ENCODE assay signal across 1 cellular context in genomic region chr1:6491966-6492365, GRCh38.
TF ChIP-seq lines count a peak whose summit lies in the region.

No MANE protein-coding gene starts in this region.

TF ChIP-seq in HCT116, 20 proteins besides CTCF, POLR2A, EP300 and RAD21 (continued from another document):
- no peak for TF ChIP-seq MAX (IDR thresholded peaks at IDR 0.05)
- no peak for TF ChIP-seq CEBPB (IDR thresholded peaks at IDR 0.05; ENCODE audit: low read depth)
- no peak for TF ChIP-seq SRF (IDR thresholded peaks at IDR 0.05; ENCODE audit: low read depth)
- no peak for TF ChIP-seq SIN3A (IDR thresholded peaks at IDR 0.05; ENCODE audit: low read depth)
- no peak for TF ChIP-seq YY1 (IDR thresholded peaks at IDR 0.05; ENCODE audit: extremely low read depth, insufficient replicate concordance, low read depth, low read length)
- TF ChIP-seq SP1 (IDR thresholded peaks at IDR 0.05; ENCODE audit: low read depth) = no peak
- TF ChIP-seq EZH2 (IDR thresholded peaks at IDR 0.05) = no peak
- no peak for TF ChIP-seq ZNF274 (IDR thresholded peaks at IDR 0.05; ENCODE audit: low read depth, low read length)
- no peak for TF ChIP-seq JUND (IDR thresholded peaks at IDR 0.05)
- no peak for TF ChIP-seq FOSL1 (IDR thresholded peaks at IDR 0.05; ENCODE audit: low read depth)
- TF ChIP-seq ZFX (IDR thresholded peaks at IDR 0.05) = no peak
